Comparison of ENCODE assay signal across 8 cellular contexts in the genomic region with DNA sequence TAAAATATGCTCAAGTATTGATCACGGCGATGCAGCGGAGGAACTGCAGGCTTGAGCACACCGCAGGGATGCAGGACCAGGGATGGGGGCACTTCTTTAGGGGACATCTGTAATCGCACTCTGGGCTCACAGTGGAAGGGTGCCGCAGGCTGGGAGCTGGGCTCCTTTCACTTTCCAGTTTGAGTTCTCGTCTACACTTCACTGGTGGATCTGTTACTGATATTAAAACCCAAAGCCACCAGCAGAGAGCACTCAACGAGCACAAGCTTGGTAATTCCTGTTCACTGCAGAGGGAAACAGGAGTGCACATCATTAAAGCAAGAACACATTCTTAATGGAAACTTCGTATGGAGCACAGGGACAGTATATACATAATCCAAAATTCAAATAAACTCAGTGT.
DNase-seq lines count a peak whose midpoint lies in the region; ATAC-seq, FAIRE-seq and TF ChIP-seq lines count a peak whose summit lies in the region.

No MANE protein-coding gene starts in this region.

- WGBS in mesenchymal stem cell, result 75% methylated on average over 8 of the region's 9 CpGs

- peak overlapping the region; percentile 54 for H2AK5ac ChIP-seq in mesenchymal stem cell (ENCODE audit: low read length, severe bottlenecking)

- no peak overlapping the region for H2BK5ac ChIP-seq in mesenchymal stem cell (ENCODE audit: low read depth, low read length, poor library complexity, severe bottlenecking)

- H4K8ac ChIP-seq in mesenchymal stem cell (ENCODE audit: low read length), result no peak overlapping the region

- no peak overlapping the region for H2BK120ac ChIP-seq in mesenchymal stem cell (ENCODE audit: low read depth, low read length)

- no peaks in the 10 kb centered on the region for H3K9me3 ChIP-seq in mesenchymal stem cell (ENCODE audit: control insufficient read depth, low read length)

- no peaks in the 10 kb centered on the region for H3K36me3 Mint-ChIP-seq in T-helper 2 cell treated with Interferon-gamma antibody and Interleukin-4, amounts not matched to agents 5 μg/mL and 100 μg/mL, for 36 hours (ENCODE audit: low read depth)

- peak overlapping the region; percentile 87 for H3K9ac ChIP-seq in mesenchymal stem cell (ENCODE audit: low read length)

- no peak for TF ChIP-seq POLR2A in GM12892 (IDR thresholded peaks at IDR 0.05; ENCODE audit: low read depth, low read length)

- DNase-seq in Caki2 (ENCODE audit: low read depth), result peak; percentile 52
- peak; percentile 69 for DNase-seq in NCI-H1694 treated with DMSO at 0.1 percent for 48 hours (lab: John Stamatoyannopoulos, UW)
- DNase-seq in coronary artery (ENCODE audit: low spot score), result no peak
- DNase-seq in mesenchymal stem cell, result peak; percentile 79
- no peak for DNase-seq in GM12892 (ENCODE audit: insufficient read length)
- no peak for DNase-seq in activated naive CD4-positive, alpha-beta T cell (lab: John Stamatoyannopoulos, UW)
- no peak for DNase-seq in T-helper 2 cell treated with Interferon-gamma antibody and Interleukin-4, amounts not matched to agents 5 μg/mL and 100 μg/mL, for 36 hours (ENCODE audit: low spot score)

- H3K27me3 Mint-ChIP-seq in T-helper 2 cell treated with Interferon-gamma antibody and Interleukin-4, amounts not matched to agents 5 μg/mL and 100 μg/mL, for 36 hours (ENCODE audit: low read depth), result peaks cover 2% of the 10 kb centered on the region

- in situ Hi-C loops in Caki2 (cut with HindIII; ENCODE audit: low pct_unique_long_range_greater_than_20kb, low sequenced_read_pairs), result no loop called here

- TF ChIP-seq CTCF in coronary artery (IDR thresholded peaks at IDR 0.05), result no peak

- FAIRE-seq in GM12892 (lab: Jason Lieb, UNC), result no peak

- H4K91ac ChIP-seq in mesenchymal stem cell (ENCODE audit: low read length), result no peak overlapping the region

- no peaks in the 10 kb centered on the region for H3K27me3 ChIP-seq in mesenchymal stem cell (ENCODE audit: control insufficient read depth in 1 of 2, insufficient read depth in 1 of 2, low read length in 2 of 2)

- H2BK15ac ChIP-seq in mesenchymal stem cell (ENCODE audit: low read depth, poor library complexity, severe bottlenecking), result no peak overlapping the region

- H3K4me1 Mint-ChIP-seq in T-helper 2 cell treated with Interferon-gamma antibody and Interleukin-4, amounts not matched to agents 5 μg/mL and 100 μg/mL, for 36 hours (ENCODE audit: low read depth), result no peaks in the 10 kb centered on the region

- no peak overlapping the region for H3K4ac ChIP-seq in mesenchymal stem cell (ENCODE audit: low read depth in 1 of 2, low read length in 2 of 2)

- H3K36me3 ChIP-seq in mesenchymal stem cell (ENCODE audit: control insufficient read depth in 1 of 2, insufficient read depth in 2 of 2, low read depth in 1 of 2, low read length in 2 of 2), result no peaks in the 10 kb centered on the region

- H3K9me3 Mint-ChIP-seq in T-helper 2 cell treated with Interferon-gamma antibody and Interleukin-4, amounts not matched to agents 5 μg/mL and 100 μg/mL, for 36 hours, result no peaks in the 10 kb centered on the region

- peak overlapping the region; percentile 26 for H3K4me3 ChIP-seq in coronary artery
- peak overlapping the region in 1 of 2 experiments; percentile 80 for H3K4me3 ChIP-seq in mesenchymal stem cell (ENCODE audit: insufficient read depth in 1 of 2, low read depth in 1 of 2, low read length in 2 of 2)

- peaks cover 22% of the 10 kb centered on the region for H3K4me1 ChIP-seq in mesenchymal stem cell (ENCODE audit: control insufficient read depth, insufficient read depth, low read depth, low read length)

- H2BK12ac ChIP-seq in mesenchymal stem cell (ENCODE audit: low read length in 2 of 2), result peak overlapping the region in 1 of 2 experiments; percentile 80

- no peak overlapping the region for H2AFZ ChIP-seq in mesenchymal stem cell (ENCODE audit: low read depth, low read length)

- no peak overlapping the region for H3K14ac ChIP-seq in mesenchymal stem cell (ENCODE audit: low read length in 2 of 2)

- no peak overlapping the region for H3K4me2 ChIP-seq in mesenchymal stem cell (ENCODE audit: low read length, poor library complexity, severe bottlenecking)

- H3K4me3 Mint-ChIP-seq in T-helper 2 cell treated with Interferon-gamma antibody and Interleukin-4, amounts not matched to agents 5 μg/mL and 100 μg/mL, for 36 hours, result no peak overlapping the region

- peak; percentile 72 for ATAC-seq in GM19463 (IDR thresholded peaks at IDR 0.05; ENCODE audit: unreplicated experiment)

- H3K27ac Mint-ChIP-seq in T-helper 2 cell treated with Interferon-gamma antibody and Interleukin-4, amounts not matched to agents 5 μg/mL and 100 μg/mL, for 36 hours, result no peak overlapping the region

- H3K18ac ChIP-seq in mesenchymal stem cell (ENCODE audit: low read depth in 1 of 2, low read length in 2 of 2), result peak overlapping the region in 1 of 2 experiments; percentile 86

- H3K23ac ChIP-seq in mesenchymal stem cell (ENCODE audit: low read length in 2 of 2), result no peak overlapping the region

- H3K27ac ChIP-seq in coronary artery (no peak overlapping the region), mesenchymal stem cell (ENCODE audit: low read length, poor library complexity, severe bottlenecking) (peak overlapping the region; percentile 48)

- H3K79me1 ChIP-seq in mesenchymal stem cell (replicated peaks; ENCODE audit: low read length, poor library complexity, severe bottlenecking), result peaks cover 1% of the 10 kb centered on the region

Comparison
In these comparisons a context has a peak if more than half of its experiments do, and no peak if none do; other contexts are left out.
1. DNase-seq: peak in Caki2 (single experiment), NCI-H1694 treated with DMSO at 0.1 percent for 48 hours (single experiment) and mesenchymal stem cell (single experiment); none in coronary artery (single experiment), GM12892 (single experiment), activated naive CD4-positive, alpha-beta T cell (0 of 4) and T-helper 2 cell treated with Interferon-gamma antibody and Interleukin-4, amounts not matched to agents 5 μg/mL and 100 μg/mL, for 36 hours (single experiment).